In the genomic region with DNA sequence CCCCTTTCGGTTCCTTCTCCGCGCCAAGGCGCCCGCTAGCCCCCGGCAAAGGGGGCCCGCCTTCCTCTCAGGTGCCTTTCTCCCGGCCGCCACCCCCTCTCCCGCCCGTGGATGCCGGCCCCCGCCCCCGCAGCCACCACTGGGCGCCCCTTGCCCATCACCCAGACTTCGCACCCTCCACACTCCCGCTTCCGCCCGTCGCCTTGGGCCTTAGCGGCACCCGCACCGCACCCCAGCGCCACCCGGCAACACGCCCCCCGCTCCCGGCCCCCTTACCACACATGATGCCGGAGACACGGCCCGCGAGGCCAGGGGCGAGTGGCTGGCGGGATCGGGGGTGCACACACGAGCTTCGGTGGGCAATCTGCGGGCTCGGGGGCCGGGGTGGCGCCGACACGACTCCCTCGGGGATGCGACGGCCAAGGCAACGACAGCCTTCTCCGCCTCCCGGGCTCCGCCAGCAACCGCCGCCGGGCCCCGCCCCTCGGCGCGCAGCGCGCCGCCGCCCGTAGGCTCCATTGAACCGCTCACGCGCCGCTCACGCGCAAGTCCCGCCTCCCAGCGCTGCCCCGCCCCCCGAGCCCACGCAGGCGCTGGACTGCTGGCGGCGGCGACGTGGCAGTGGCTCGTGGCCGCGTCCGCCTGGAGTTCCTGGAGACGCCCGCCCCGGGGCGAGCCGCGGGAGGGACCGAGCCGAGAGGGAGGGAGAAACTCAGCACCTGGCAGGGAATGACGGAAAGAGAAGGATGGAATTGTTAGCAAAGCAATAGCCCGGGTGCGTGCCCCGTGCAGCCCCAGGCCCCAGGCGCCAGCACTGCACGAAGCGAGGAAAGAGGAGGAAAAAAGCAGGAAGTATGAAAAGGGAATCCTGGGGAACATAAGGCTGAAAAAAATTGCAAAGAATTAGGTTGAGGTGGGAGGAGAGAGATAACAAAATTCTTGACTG, we compare ENCODE assay signal across 8 cellular contexts. TPM values are rescaled to one million over a fixed set of nuclear protein-coding genes. Genes with fewer than 3 reads are reported as not detected.
DNase-seq lines count a peak whose midpoint lies in the region; ATAC-seq and TF ChIP-seq lines count a peak whose summit lies in the region.

A gene (minus strand): TSS at position 439 of the 946 bp plus-strand sequence. CDS start 156 bp downstream, at position 283.

- no peaks in the 10 kb centered on the region for H3K9me3 Mint-ChIP-seq in CD8-positive, alpha-beta memory T cell
- no peaks in the 10 kb centered on the region for H3K9me3 Mint-ChIP-seq in memory B cell

- peak; percentile 96 for ATAC-seq in memory B cell (ENCODE audit: low read depth)

- H3K27ac ChIP-seq in CD8-positive, alpha-beta memory T cell (ENCODE audit: low read depth, low read length), result peak within 1 kb of the TSS; percentile 80

- H3K4me3 Mint-ChIP-seq in CD8-positive, alpha-beta memory T cell, result peak within 1 kb of the TSS; percentile 83 to 97 (median 91)
- H3K4me3 Mint-ChIP-seq in memory B cell, result peak within 1 kb of the TSS; percentile 96

- peaks cover 27% of the 10 kb centered on the region for H3K4me1 ChIP-seq in CD8-positive, alpha-beta memory T cell (ENCODE audit: insufficient read depth, low read length)

- H3K27ac Mint-ChIP-seq in CD8-positive, alpha-beta memory T cell, result peak within 1 kb of the TSS; percentile 80 to 97 (median 88)
- H3K27ac Mint-ChIP-seq in memory B cell, result peak within 1 kb of the TSS; percentile 88

- H3K36me3 Mint-ChIP-seq in CD8-positive, alpha-beta memory T cell, result peaks cover 0 to 10% (median 0%) of the 10 kb centered on the region in 3 donors
- peaks cover 5% of the 10 kb centered on the region for H3K36me3 Mint-ChIP-seq in memory B cell

- CTCF ChIA-PET in CD8-positive, alpha-beta memory T cell (lab: Charles Lee), result interaction anchor here (0.9 to 1.6 kb wide), 3 partner anchors 11 to 53 kb away, joined by 3 to 6 read pairs (median 3); a partner anchor contains a TSS
- CTCF ChIA-PET in activated CD8-positive, alpha-beta memory T cell treated with anti-CD3 and anti-CD28 coated beads for 36 hours (lab: Charles Lee), result no interaction called here

- no peaks in the 10 kb centered on the region for H3K36me3 ChIP-seq in CD8-positive, alpha-beta memory T cell (ENCODE audit: insufficient read depth, low read length)

- POLR2A ChIA-PET in CD8-positive, alpha-beta memory T cell (lab: Charles Lee), result interaction anchor here (0.6 to 2.2 kb wide), 2 partner anchors 50 to 1750 kb away, joined by 5 to 9 read pairs; a partner anchor contains a TSS
- POLR2A ChIA-PET in activated CD8-positive, alpha-beta memory T cell treated with anti-CD3 and anti-CD28 coated beads for 36 hours (lab: Charles Lee), result interaction anchor here (1.9 kb wide), 1 partner anchor 51 kb away, joined by 14 read pairs; a partner anchor contains a TSS

- peaks cover 37 to 53% (median 50%) of the 10 kb centered on the region in 3 donors for H3K4me1 Mint-ChIP-seq in CD8-positive, alpha-beta memory T cell
- peaks cover 23% of the 10 kb centered on the region for H3K4me1 Mint-ChIP-seq in memory B cell

- H3K27me3 ChIP-seq in CD8-positive, alpha-beta memory T cell (ENCODE audit: insufficient read depth, low read length, poor library complexity, severe bottlenecking), result no peaks in the 10 kb centered on the region

- no peak for TF ChIP-seq CTCF in GM20000 (IDR thresholded peaks at IDR 0.05; ENCODE audit: extremely low read depth, missing control alignments)

- DNase-seq in CD8-positive, alpha-beta memory T cell, result peak; percentile 89 to 92 (median 91)
- DNase-seq in GM20000 (ENCODE audit: low spot score) (peak; percentile 97), HT-29 (ENCODE audit: low spot score) (peak; percentile 96), memory B cell (ENCODE audit: low spot score in 2 of 2) (peak; percentile 88 to 90)
- peak; percentile 85 for DNase-seq in NK-92 treated with Interleukin-12 subunit alpha and Interleukin-12 subunit beta, amount 100 ng/mL, for 24 hours (lab: John Stamatoyannopoulos, UW)
- peak; percentile 83 for DNase-seq in effector CD8-positive, alpha-beta T cell (lab: John Stamatoyannopoulos, UW)
- DNase-seq in stimulated activated CD8-positive, alpha-beta memory T cell treated with anti-CD3 and anti-CD28 coated beads, Interleukin-12 subunit alpha, Interleukin-12 subunit beta, amount 100 ng/mL, for 1 hour (ENCODE audit: low read depth), result peak; percentile 82

- peak within 1 kb of the TSS; percentile 73 for H3K4me3 ChIP-seq in CD8-positive, alpha-beta memory T cell (ENCODE audit: low read length)

- H3K9me3 ChIP-seq in CD8-positive, alpha-beta memory T cell (ENCODE audit: low read length), result no peaks in the 10 kb centered on the region

- H3K27me3 Mint-ChIP-seq in CD8-positive, alpha-beta memory T cell, result peaks cover 0 to 2% of the 10 kb centered on the region in 2 donors
- no peaks in the 10 kb centered on the region for H3K27me3 Mint-ChIP-seq in memory B cell

RNA-seq across cellular contexts. Expression of the gene that starts here (rescaled TPM):
- 10 to 100 TPM; 38.7 to 40.0 TPM for total RNA-seq in CD8-positive, alpha-beta memory T cell
- 10.7 TPM for polyA plus RNA-seq in CD8-positive, alpha-beta memory T cell
- 20.5 and 21.5 TPM in 2 replicates for total RNA-seq in HT-29 (2014; rRNA removed; shearing (Covaris generic))
- total RNA-seq in activated CD8-positive, alpha-beta memory T cell treated with anti-CD3 and anti-CD28 coated beads for 36 hours, result 10 to 100 TPM; 35.8 to 39.0 TPM

Comparison
In these comparisons a context has a peak if more than half of its experiments do, and no peak if none do; other contexts are left out.
1. Peak in every context shown above with its lines: DNase-seq, ATAC-seq, H3K4me3 ChIP-seq and H3K27ac ChIP-seq.